1 cellular context compared by ENCODE assay signal in the genomic region with DNA sequence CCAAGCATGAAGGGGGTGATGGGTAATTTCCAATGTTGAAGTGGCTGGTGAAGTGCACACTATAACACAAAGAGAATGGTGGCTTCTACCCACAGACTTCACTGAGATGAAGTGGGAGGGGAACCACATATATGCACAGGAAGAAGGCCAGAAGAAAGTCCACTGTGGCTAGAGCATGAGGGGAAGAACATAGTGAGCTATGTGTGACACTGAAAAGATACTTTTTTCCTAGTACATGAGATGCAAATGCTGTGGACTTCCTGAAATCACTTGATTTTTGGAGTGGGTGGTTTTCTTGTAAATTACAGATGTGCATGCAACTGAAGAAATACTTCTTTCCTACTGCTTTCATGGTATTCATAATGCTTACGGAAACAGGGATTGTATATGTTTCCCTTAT.
A peak's percentile ranks its signal among the peaks of the same experiment; 100 is the strongest.
TF ChIP-seq lines count a peak whose summit lies in the region.

No MANE protein-coding gene starts in this region.

TF ChIP-seq in GM12878, 131 proteins besides CTCF, POLR2A, EP300 and RAD21 (continued from another document and continues in another):
- TF ChIP-seq, protein P1, sequence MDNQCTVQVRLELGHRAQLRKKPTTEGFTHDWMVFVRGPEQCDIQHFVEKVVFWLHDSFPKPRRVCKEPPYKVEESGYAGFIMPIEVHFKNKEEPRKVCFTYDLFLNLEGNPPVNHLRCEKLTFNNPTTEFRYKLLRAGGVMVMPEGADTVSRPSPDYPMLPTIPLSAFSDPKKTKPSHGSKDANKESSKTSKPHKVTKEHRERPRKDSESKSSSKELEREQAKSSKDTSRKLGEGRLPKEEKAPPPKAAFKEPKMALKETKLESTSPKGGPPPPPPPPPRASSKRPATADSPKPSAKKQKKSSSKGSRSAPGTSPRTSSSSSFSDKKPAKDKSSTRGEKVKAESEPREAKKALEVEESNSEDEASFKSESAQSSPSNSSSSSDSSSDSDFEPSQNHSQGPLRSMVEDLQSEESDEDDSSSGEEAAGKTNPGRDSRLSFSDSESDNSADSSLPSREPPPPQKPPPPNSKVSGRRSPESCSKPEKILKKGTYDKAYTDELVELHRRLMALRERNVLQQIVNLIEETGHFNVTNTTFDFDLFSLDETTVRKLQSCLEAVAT (IDR thresholded peaks at IDR 0.05) = peak; percentile 47; the same call in 1 of the 2 replicates
- TF ChIP-seq BACH1 (IDR thresholded peaks at IDR 0.05; ENCODE audit: borderline replicate concordance) (peak; percentile 38; the same call in 1 of the 2 replicates), GABPA (IDR thresholded peaks at IDR 0.05; ENCODE audit: low read depth) (0 out of 2 replicates have a peak, but pooled peaks have one; percentile 19), EED (IDR thresholded peaks at IDR 0.05; ENCODE audit: low read depth) (peak; percentile 67), RCOR1 (conservative IDR thresholded peaks at IDR 0.05; ENCODE audit: low read depth, low read length) (no peak), CBX5 (IDR thresholded peaks at IDR 0.05; ENCODE audit: low read depth) (0 out of 2 replicates have a peak, but pooled peaks have one; percentile 15), PAX5 (IDR thresholded peaks at IDR 0.05; ENCODE audit: borderline replicate concordance, low read depth, low read length) (no peak), SMARCA5 (IDR thresholded peaks at IDR 0.05) (no peak), EZH2 (IDR thresholded peaks at IDR 0.05; ENCODE audit: borderline replicate concordance, control insufficient read depth, low read depth, low read length) (no peak), LARP7 (IDR thresholded peaks at IDR 0.05) (no peak), HDGF (IDR thresholded peaks at IDR 0.05) (0 out of 2 replicates have a peak, but pooled peaks have one; percentile 22), NFXL1 (IDR thresholded peaks at IDR 0.05; ENCODE audit: borderline replicate concordance) (no peak), ZNF274 (IDR thresholded peaks at IDR 0.05; ENCODE audit: insufficient read depth, insufficient read length) (no peak), NRF1 (conservative IDR thresholded peaks at IDR 0.05; ENCODE audit: low read depth, low read length) (no peak), GATAD2B (conservative IDR thresholded peaks at IDR 0.05; ENCODE audit: low read depth) (0 out of 2 replicates have a peak, but pooled peaks have one; percentile 47), ZNF24 (IDR thresholded peaks at IDR 0.05) (peak; percentile 11; the same call in 1 of the 2 replicates), TCF12 (IDR thresholded peaks at IDR 0.05; ENCODE audit: low read depth, low read length) (no peak), CEBPB (IDR thresholded peaks at IDR 0.05; ENCODE audit: borderline replicate concordance in 1 of 2, low read depth in 2 of 2, low read length in 2 of 2) (0 out of 4 replicates have a peak, but pooled peaks of 1 of the 2 experiments have one; percentile 32), SUZ12 (IDR thresholded peaks at IDR 0.05; ENCODE audit: unreplicated experiment) (no peak), STAT1 (conservative IDR thresholded peaks at IDR 0.05) (no peak), ETV6 (conservative IDR thresholded peaks at IDR 0.05 in 1 of 2, IDR thresholded peaks at IDR 0.05 in 1 of 2; ENCODE audit: borderline replicate concordance in 1 of 2, low read depth in 1 of 2) (peak in 1 of 2 experiments; percentile 62; a peak in 2 of 4 replicates), IKZF2 (IDR thresholded peaks at IDR 0.05) (peak; percentile 91), POU2F2 (IDR thresholded peaks at IDR 0.05; ENCODE audit: borderline replicate concordance, low read depth, low read length) (peak; percentile 85; the same call in 2 of the 3 replicates), ATF7 (IDR thresholded peaks at IDR 0.05; ENCODE audit: low read depth) (peak; percentile 85), NFIC (IDR thresholded peaks at IDR 0.05; ENCODE audit: low read depth, low read length) (peak; percentile 84; the same call in 1 of the 2 replicates)
- TF ChIP-seq, protein P2, sequence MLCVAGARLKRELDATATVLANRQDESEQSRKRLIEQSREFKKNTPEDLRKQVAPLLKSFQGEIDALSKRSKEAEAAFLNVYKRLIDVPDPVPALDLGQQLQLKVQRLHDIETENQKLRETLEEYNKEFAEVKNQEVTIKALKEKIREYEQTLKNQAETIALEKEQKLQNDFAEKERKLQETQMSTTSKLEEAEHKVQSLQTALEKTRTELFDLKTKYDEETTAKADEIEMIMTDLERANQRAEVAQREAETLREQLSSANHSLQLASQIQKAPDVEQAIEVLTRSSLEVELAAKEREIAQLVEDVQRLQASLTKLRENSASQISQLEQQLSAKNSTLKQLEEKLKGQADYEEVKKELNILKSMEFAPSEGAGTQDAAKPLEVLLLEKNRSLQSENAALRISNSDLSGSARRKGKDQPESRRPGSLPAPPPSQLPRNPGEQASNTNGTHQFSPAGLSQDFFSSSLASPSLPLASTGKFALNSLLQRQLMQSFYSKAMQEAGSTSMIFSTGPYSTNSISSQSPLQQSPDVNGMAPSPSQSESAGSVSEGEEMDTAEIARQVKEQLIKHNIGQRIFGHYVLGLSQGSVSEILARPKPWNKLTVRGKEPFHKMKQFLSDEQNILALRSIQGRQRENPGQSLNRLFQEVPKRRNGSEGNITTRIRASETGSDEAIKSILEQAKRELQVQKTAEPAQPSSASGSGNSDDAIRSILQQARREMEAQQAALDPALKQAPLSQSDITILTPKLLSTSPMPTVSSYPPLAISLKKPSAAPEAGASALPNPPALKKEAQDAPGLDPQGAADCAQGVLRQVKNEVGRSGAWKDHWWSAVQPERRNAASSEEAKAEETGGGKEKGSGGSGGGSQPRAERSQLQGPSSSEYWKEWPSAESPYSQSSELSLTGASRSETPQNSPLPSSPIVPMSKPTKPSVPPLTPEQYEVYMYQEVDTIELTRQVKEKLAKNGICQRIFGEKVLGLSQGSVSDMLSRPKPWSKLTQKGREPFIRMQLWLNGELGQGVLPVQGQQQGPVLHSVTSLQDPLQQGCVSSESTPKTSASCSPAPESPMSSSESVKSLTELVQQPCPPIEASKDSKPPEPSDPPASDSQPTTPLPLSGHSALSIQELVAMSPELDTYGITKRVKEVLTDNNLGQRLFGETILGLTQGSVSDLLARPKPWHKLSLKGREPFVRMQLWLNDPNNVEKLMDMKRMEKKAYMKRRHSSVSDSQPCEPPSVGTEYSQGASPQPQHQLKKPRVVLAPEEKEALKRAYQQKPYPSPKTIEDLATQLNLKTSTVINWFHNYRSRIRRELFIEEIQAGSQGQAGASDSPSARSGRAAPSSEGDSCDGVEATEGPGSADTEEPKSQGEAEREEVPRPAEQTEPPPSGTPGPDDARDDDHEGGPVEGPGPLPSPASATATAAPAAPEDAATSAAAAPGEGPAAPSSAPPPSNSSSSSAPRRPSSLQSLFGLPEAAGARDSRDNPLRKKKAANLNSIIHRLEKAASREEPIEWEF (IDR thresholded peaks at IDR 0.05; ENCODE audit: insufficient replicate concordance, low read depth, low read length) = peak; percentile 31
- TF ChIP-seq, protein P3, sequence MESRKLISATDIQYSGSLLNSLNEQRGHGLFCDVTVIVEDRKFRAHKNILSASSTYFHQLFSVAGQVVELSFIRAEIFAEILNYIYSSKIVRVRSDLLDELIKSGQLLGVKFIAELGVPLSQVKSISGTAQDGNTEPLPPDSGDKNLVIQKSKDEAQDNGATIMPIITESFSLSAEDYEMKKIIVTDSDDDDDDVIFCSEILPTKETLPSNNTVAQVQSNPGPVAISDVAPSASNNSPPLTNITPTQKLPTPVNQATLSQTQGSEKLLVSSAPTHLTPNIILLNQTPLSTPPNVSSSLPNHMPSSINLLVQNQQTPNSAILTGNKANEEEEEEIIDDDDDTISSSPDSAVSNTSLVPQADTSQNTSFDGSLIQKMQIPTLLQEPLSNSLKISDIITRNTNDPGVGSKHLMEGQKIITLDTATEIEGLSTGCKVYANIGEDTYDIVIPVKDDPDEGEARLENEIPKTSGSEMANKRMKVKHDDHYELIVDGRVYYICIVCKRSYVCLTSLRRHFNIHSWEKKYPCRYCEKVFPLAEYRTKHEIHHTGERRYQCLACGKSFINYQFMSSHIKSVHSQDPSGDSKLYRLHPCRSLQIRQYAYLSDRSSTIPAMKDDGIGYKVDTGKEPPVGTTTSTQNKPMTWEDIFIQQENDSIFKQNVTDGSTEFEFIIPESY (IDR thresholded peaks at IDR 0.05) = no peak
- TF ChIP-seq, protein P4, sequence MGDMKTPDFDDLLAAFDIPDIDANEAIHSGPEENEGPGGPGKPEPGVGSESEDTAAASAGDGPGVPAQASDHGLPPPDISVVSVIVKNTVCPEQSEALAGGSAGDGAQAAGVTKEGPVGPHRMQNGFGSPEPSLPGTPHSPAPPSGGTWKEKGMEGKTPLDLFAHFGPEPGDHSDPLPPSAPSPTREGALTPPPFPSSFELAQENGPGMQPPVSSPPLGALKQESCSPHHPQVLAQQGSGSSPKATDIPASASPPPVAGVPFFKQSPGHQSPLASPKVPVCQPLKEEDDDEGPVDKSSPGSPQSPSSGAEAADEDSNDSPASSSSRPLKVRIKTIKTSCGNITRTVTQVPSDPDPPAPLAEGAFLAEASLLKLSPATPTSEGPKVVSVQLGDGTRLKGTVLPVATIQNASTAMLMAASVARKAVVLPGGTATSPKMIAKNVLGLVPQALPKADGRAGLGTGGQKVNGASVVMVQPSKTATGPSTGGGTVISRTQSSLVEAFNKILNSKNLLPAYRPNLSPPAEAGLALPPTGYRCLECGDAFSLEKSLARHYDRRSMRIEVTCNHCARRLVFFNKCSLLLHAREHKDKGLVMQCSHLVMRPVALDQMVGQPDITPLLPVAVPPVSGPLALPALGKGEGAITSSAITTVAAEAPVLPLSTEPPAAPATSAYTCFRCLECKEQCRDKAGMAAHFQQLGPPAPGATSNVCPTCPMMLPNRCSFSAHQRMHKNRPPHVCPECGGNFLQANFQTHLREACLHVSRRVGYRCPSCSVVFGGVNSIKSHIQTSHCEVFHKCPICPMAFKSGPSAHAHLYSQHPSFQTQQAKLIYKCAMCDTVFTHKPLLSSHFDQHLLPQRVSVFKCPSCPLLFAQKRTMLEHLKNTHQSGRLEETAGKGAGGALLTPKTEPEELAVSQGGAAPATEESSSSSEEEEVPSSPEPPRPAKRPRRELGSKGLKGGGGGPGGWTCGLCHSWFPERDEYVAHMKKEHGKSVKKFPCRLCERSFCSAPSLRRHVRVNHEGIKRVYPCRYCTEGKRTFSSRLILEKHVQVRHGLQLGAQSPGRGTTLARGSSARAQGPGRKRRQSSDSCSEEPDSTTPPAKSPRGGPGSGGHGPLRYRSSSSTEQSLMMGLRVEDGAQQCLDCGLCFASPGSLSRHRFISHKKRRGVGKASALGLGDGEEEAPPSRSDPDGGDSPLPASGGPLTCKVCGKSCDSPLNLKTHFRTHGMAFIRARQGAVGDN (IDR thresholded peaks at IDR 0.05) = peak; percentile 92
- TF ChIP-seq, protein P5, sequence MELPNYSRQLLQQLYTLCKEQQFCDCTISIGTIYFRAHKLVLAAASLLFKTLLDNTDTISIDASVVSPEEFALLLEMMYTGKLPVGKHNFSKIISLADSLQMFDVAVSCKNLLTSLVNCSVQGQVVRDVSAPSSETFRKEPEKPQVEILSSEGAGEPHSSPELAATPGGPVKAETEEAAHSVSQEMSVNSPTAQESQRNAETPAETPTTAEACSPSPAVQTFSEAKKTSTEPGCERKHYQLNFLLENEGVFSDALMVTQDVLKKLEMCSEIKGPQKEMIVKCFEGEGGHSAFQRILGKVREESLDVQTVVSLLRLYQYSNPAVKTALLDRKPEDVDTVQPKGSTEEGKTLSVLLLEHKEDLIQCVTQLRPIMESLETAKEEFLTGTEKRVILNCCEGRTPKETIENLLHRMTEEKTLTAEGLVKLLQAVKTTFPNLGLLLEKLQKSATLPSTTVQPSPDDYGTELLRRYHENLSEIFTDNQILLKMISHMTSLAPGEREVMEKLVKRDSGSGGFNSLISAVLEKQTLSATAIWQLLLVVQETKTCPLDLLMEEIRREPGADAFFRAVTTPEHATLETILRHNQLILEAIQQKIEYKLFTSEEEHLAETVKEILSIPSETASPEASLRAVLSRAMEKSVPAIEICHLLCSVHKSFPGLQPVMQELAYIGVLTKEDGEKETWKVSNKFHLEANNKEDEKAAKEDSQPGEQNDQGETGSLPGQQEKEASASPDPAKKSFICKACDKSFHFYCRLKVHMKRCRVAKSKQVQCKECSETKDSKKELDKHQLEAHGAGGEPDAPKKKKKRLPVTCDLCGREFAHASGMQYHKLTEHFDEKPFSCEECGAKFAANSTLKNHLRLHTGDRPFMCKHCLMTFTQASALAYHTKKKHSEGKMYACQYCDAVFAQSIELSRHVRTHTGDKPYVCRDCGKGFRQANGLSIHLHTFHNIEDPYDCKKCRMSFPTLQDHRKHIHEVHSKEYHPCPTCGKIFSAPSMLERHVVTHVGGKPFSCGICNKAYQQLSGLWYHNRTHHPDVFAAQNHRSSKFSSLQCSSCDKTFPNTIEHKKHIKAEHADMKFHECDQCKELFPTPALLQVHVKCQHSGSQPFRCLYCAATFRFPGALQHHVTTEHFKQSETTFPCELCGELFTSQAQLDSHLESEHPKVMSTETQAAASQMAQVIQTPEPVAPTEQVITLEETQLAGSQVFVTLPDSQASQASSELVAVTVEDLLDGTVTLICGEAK (IDR thresholded peaks at IDR 0.05; ENCODE audit: borderline replicate concordance) = no peak
- TF ChIP-seq, protein P6, sequence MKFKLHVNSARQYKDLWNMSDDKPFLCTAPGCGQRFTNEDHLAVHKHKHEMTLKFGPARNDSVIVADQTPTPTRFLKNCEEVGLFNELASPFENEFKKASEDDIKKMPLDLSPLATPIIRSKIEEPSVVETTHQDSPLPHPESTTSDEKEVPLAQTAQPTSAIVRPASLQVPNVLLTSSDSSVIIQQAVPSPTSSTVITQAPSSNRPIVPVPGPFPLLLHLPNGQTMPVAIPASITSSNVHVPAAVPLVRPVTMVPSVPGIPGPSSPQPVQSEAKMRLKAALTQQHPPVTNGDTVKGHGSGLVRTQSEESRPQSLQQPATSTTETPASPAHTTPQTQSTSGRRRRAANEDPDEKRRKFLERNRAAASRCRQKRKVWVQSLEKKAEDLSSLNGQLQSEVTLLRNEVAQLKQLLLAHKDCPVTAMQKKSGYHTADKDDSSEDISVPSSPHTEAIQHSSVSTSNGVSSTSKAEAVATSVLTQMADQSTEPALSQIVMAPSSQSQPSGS (IDR thresholded peaks at IDR 0.05; ENCODE audit: low read length) = peak; percentile 60; the same call in 1 of the 2 replicates
- TF ChIP-seq, protein P7, sequence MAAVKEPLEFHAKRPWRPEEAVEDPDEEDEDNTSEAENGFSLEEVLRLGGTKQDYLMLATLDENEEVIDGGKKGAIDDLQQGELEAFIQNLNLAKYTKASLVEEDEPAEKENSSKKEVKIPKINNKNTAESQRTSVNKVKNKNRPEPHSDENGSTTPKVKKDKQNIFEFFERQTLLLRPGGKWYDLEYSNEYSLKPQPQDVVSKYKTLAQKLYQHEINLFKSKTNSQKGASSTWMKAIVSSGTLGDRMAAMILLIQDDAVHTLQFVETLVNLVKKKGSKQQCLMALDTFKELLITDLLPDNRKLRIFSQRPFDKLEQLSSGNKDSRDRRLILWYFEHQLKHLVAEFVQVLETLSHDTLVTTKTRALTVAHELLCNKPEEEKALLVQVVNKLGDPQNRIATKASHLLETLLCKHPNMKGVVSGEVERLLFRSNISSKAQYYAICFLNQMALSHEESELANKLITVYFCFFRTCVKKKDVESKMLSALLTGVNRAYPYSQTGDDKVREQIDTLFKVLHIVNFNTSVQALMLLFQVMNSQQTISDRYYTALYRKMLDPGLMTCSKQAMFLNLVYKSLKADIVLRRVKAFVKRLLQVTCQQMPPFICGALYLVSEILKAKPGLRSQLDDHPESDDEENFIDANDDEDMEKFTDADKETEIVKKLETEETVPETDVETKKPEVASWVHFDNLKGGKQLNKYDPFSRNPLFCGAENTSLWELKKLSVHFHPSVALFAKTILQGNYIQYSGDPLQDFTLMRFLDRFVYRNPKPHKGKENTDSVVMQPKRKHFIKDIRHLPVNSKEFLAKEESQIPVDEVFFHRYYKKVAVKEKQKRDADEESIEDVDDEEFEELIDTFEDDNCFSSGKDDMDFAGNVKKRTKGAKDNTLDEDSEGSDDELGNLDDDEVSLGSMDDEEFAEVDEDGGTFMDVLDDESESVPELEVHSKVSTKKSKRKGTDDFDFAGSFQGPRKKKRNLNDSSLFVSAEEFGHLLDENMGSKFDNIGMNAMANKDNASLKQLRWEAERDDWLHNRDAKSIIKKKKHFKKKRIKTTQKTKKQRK (IDR thresholded peaks at IDR 0.05; ENCODE audit: low read depth, low read length) = no peak
